31 cellular contexts compared by ENCODE assay signal in the genomic region with DNA sequence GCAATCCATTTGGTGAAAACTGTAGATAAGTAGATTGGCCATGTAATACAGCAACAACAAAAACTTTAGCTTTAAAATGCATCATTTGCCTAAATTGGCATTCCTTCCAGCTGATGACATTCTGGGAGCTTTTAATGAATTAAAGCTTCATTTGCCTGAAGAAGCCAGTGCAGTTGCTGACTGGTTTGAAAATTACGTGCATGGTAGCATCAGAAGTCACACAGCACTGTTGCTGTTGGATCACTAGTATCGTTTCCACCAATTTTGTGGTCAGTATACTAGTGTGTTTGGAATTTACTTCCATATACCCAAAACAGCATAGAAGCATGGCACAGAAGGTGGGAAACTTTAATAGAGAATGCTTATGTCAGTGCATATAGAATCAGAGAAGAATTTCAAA.
"Had no signal": no experiment of that assay in that cellular context is flagged by ENCODE, and none has a peak within 500 bp of the region (broad histone marks: within the 10 kb centered on the region; RNA-seq: fewer than 3 reads in every experiment).

No MANE protein-coding gene starts in this region.

- H3K36me3 Mint-ChIP-seq: activated naive CD4-positive, alpha-beta T cell treated with anti-CD3 and anti-CD28 coated beads, Interleukin-2, amount 50 U/mL, for 72 hours had no signal

- H3K27ac ChIP-seq: adrenal gland, cardiac muscle cell, SJCRH30, SK-N-MC had no signal

- H3K9me3 Mint-ChIP-seq: activated naive CD4-positive, alpha-beta T cell treated with anti-CD3 and anti-CD28 coated beads for 36 hours; activated naive CD4-positive, alpha-beta T cell treated with anti-CD3 and anti-CD28 coated beads, Interleukin-2, amount 50 U/mL, for 72 hours; activated T-cell treated with anti-CD3 and anti-CD28 coated beads, Interleukin-2, amount 50 U/mL, for 24 hours; activated T-helper 1 cell treated with anti-CD3 and anti-CD28 coated beads, Interleukin-12 subunit alpha, Interleukin-12 subunit beta, Interleukin-2, Interleukin-4 antibody, amounts not matched to agents 30 ng/mL and 10 ng/mL and 1 ng/mL, durations not matched to agents 14 hours and 24 hours and 36 hours; central memory CD8-positive, alpha-beta T cell; T-helper 1 cell treated with Interleukin-12 subunit alpha and Interleukin-12 subunit beta and Interleukin-4 antibody, amounts not matched to agents 30 μg/mL and 1 μg/mL, for 36 hours; WTC11 had no signal

- H3K27me3 Mint-ChIP-seq: activated CD4-positive, alpha-beta T cell treated with anti-CD3 and anti-CD28 coated beads for 36 hours; activated CD4-positive, alpha-beta T cell treated with anti-CD3 and anti-CD28 coated beads, Interleukin-2, amount 10 ng/mL, durations not matched to agents 7 days and 5 days; activated T-cell treated with anti-CD3 and anti-CD28 coated beads, Interleukin-2, amount 50 U/mL, for 24 hours; central memory CD8-positive, alpha-beta T cell had no signal

- H3K36me3 ChIP-seq: adrenal gland, cardiac muscle cell, MG63, SJCRH30 had no signal

- H3K4me1 Mint-ChIP-seq: activated CD4-positive, alpha-beta T cell treated with anti-CD3 and anti-CD28 coated beads for 36 hours; activated CD4-positive, alpha-beta T cell treated with anti-CD3 and anti-CD28 coated beads, Interleukin-2, amount 10 ng/mL, durations not matched to agents 7 days and 5 days; central memory CD8-positive, alpha-beta T cell had no signal

- H3K4me3 Mint-ChIP-seq: activated CD4-positive, alpha-beta T cell treated with anti-CD3 and anti-CD28 coated beads for 36 hours; activated CD4-positive, alpha-beta T cell treated with anti-CD3 and anti-CD28 coated beads, Interleukin-2, amount 10 ng/mL, durations not matched to agents 7 days and 5 days; activated CD8-positive, alpha-beta T cell treated with anti-CD3 and anti-CD28 coated beads, Interleukin-2, amount 10 ng/mL, durations not matched to agents 7 days and 5 days; activated naive CD4-positive, alpha-beta T cell treated with anti-CD3 and anti-CD28 coated beads for 36 hours; activated T-cell treated with anti-CD3 and anti-CD28 coated beads, Interleukin-2, amount 50 U/mL, for 24 hours; activated T-helper 1 cell treated with anti-CD3 and anti-CD28 coated beads, Interleukin-12 subunit alpha, Interleukin-12 subunit beta, Interleukin-2, Interleukin-4 antibody, amounts not matched to agents 30 ng/mL and 10 ng/mL and 1 ng/mL, durations not matched to agents 14 hours and 24 hours and 36 hours; central memory CD8-positive, alpha-beta T cell; T-helper 1 cell treated with Interleukin-12 subunit alpha and Interleukin-12 subunit beta and Interleukin-4 antibody, amounts not matched to agents 30 μg/mL and 1 μg/mL, for 36 hours; T-helper 2 cell treated with Interferon-gamma antibody and Interleukin-4, amounts not matched to agents 5 μg/mL and 100 μg/mL, for 36 hours; WTC11 had no signal

- H3K27ac Mint-ChIP-seq: activated CD4-positive, alpha-beta T cell treated with anti-CD3 and anti-CD28 coated beads for 36 hours; activated CD4-positive, alpha-beta T cell treated with anti-CD3 and anti-CD28 coated beads, Interleukin-2, amount 10 ng/mL, durations not matched to agents 7 days and 5 days; activated CD8-positive, alpha-beta T cell treated with anti-CD3 and anti-CD28 coated beads, Interleukin-2, amount 10 ng/mL, durations not matched to agents 7 days and 5 days; activated naive CD4-positive, alpha-beta T cell treated with anti-CD3 and anti-CD28 coated beads for 36 hours; activated naive CD4-positive, alpha-beta T cell treated with anti-CD3 and anti-CD28 coated beads, Interleukin-2, amount 50 U/mL, for 72 hours; activated T-cell treated with anti-CD3 and anti-CD28 coated beads, Interleukin-2, amount 50 U/mL, for 24 hours; activated T-helper 1 cell treated with anti-CD3 and anti-CD28 coated beads, Interleukin-12 subunit alpha, Interleukin-12 subunit beta, Interleukin-2, Interleukin-4 antibody, amounts not matched to agents 30 ng/mL and 10 ng/mL and 1 ng/mL, durations not matched to agents 14 hours and 24 hours and 36 hours; T-helper 1 cell treated with Interleukin-12 subunit alpha and Interleukin-12 subunit beta and Interleukin-4 antibody, amounts not matched to agents 30 μg/mL and 1 μg/mL, for 36 hours; T-helper 2 cell treated with Interferon-gamma antibody and Interleukin-4, amounts not matched to agents 5 μg/mL and 100 μg/mL, for 36 hours; WTC11 had no signal

- H3K27me3 ChIP-seq: adrenal gland, cardiac muscle cell, MG63, SJCRH30 had no signal

- DNase-seq: activated CD4-positive, alpha-beta T cell treated with anti-CD3 and anti-CD28 coated beads for 36 hours; activated CD4-positive, alpha-beta T cell treated with anti-CD3 and anti-CD28 coated beads, Interleukin-2, amount 10 ng/mL, durations not matched to agents 7 days and 5 days; activated CD4-positive, alpha-beta T cell treated with anti-CD3 and anti-CD28 coated beads, Interleukin-2, amount 50 U/mL, for 48 hours; activated CD8-positive, alpha-beta T cell treated with anti-CD3 and anti-CD28 coated beads, Interleukin-2, amount 10 ng/mL, durations not matched to agents 7 days and 5 days; activated gamma-delta T cell treated with Interleukin-2 at 50 U/mL for 16 hours; activated naive CD4-positive, alpha-beta T cell treated with anti-CD3 and anti-CD28 coated beads for 36 hours; activated T-cell treated with anti-CD3 and anti-CD28 coated beads, Interleukin-2, amount 50 U/mL, for 24 hours; adrenal gland; Karpas-422; MG63; NCI-H1048; NCI-H1105 treated with DMSO at 0.1 percent for 48 hours; NCI-H1436; NCI-H1694; NCI-H1930; NCI-H2081 treated with DMSO at 0.1 percent for 48 hours; NCI-H226; NCI-H446 treated with DMSO at 0.1 percent for 48 hours; NCI-H524; NCI-H69; SHP77; SJCRH30 had no signal

- H3K4me3 ChIP-seq: adrenal gland, cardiac muscle cell, MG63, SJCRH30, SK-N-MC had no signal

- FAIRE-seq: TTC549 had no signal

- H3K9me3 ChIP-seq: adrenal gland, MG63, SJCRH30 had no signal

- H3K4me1 ChIP-seq: adrenal gland, SJCRH30 had no signal
